Comparison of ENCODE assay signal across 1 cellular context in genomic region chr19:45670670-45671453, GRCh38.
TF ChIP-seq lines count a peak whose summit lies in the region.

No MANE protein-coding gene starts in this region.

TF ChIP-seq in HCT116, 20 proteins besides CTCF, POLR2A, EP300 and RAD21:
- TF ChIP-seq POLR2AphosphoS5 (IDR thresholded peaks at IDR 0.05; ENCODE audit: low read depth, low read length) = peak; percentile 86
- no peak for TF ChIP-seq TCF7L2 (IDR thresholded peaks at IDR 0.05; ENCODE audit: borderline replicate concordance, extremely low read depth, insufficient read depth, insufficient read length)
- TF ChIP-seq, protein P1, sequence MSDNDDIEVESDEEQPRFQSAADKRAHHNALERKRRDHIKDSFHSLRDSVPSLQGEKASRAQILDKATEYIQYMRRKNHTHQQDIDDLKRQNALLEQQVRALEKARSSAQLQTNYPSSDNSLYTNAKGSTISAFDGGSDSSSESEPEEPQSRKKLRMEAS (IDR thresholded peaks at IDR 0.05) = no peak
